Comparison of ENCODE assay signal across 8 cellular contexts in genomic region chr10:50534748-50535376, GRCh38.
DNase-seq lines count a peak whose midpoint lies in the region; FAIRE-seq and TF ChIP-seq lines count a peak whose summit lies in the region.
"Not testable (repeated sequence)": the region's sequence is repeated elsewhere in the genome, so short reads cannot be mapped to it uniquely, and the experiment has no call there.

No MANE protein-coding gene starts in this region.

- not testable (repeated sequence) for H3K36me3 Mint-ChIP-seq in activated CD4-positive, alpha-beta memory T cell treated with anti-CD3 and anti-CD28 coated beads for 36 hours

- not testable (repeated sequence) for H2AFZ ChIP-seq in mammary epithelial cell (ENCODE audit: low read depth, low read length)

- POLR2A ChIA-PET in activated CD4-positive, alpha-beta memory T cell treated with anti-CD3 and anti-CD28 coated beads for 36 hours (lab: Charles Lee) = interaction anchor here (1.1 to 1.5 kb wide), 4 partner anchors 22 to 102 kb away, joined by 3 to 9 read pairs (median 5); no protein-coding TSS in a partner anchor

- not testable (repeated sequence) for H3K27ac Mint-ChIP-seq in activated CD4-positive, alpha-beta memory T cell treated with anti-CD3 and anti-CD28 coated beads for 36 hours

- H3K9me3 ChIP-seq in mammary epithelial cell (replicated peaks; ENCODE audit: insufficient read depth, low read length) = not testable (repeated sequence)

- peak; percentile 81 for FAIRE-seq in H54 (lab: Jason Lieb, UNC)
- FAIRE-seq in RCC 7860 (lab: Jason Lieb, UNC) = not testable (repeated sequence)

- not testable (repeated sequence) for H3K4me1 ChIP-seq in mammary epithelial cell (ENCODE audit: insufficient read depth, low read length)

- not testable (repeated sequence) for H4K20me1 ChIP-seq in mammary epithelial cell (ENCODE audit: insufficient read depth, low read length)

- intact Hi-C loops in activated CD4-positive, alpha-beta memory T cell treated with anti-CD3 and anti-CD28 coated beads for 36 hours (cut with micrococcal nuclease); mammary epithelial cell (cut with micrococcal nuclease): not testable (repeated sequence)

- DNase-seq in AG09319 (ENCODE audit: extremely low read depth, low read depth) (peak; percentile 20), H54 (ENCODE audit: insufficient read length, low spot score) (peak; percentile 29), RCC 7860 (ENCODE audit: low spot score) (peak; percentile 75), mammary epithelial cell (peak; percentile 78), fibroblast of gingiva (ENCODE audit: low read depth) (peak; percentile 67), kidney glomerular epithelial cell (lab: John Stamatoyannopoulos, UW) (peak; percentile 34)
- peak; percentile 24 for DNase-seq in activated CD4-positive, alpha-beta memory T cell treated with anti-CD3 and anti-CD28 coated beads for 36 hours
- peak; percentile 35 for DNase-seq in stimulated activated CD4-positive, alpha-beta T cell treated with anti-CD3 and anti-CD28 coated beads, Interleukin-1b, Interleukin-23, amount 100 ng/mL, for 48 hours

- not testable (repeated sequence) for H3K4me2 ChIP-seq in mammary epithelial cell (ENCODE audit: insufficient read depth, low read depth, low read length)

- H3K4me3 Mint-ChIP-seq in activated CD4-positive, alpha-beta memory T cell treated with anti-CD3 and anti-CD28 coated beads for 36 hours = not testable (repeated sequence)

- H3K27me3 Mint-ChIP-seq in activated CD4-positive, alpha-beta memory T cell treated with anti-CD3 and anti-CD28 coated beads for 36 hours = not testable (repeated sequence)

- in situ Hi-C loops in mammary epithelial cell (cut with MboI; ENCODE audit: low sequenced_read_pairs in 2 of 2) = not testable (repeated sequence)

- H3K79me2 ChIP-seq in mammary epithelial cell (ENCODE audit: insufficient read depth, low read length) = not testable (repeated sequence)

- peak overlapping the region; percentile 51 for H3K27ac ChIP-seq in mammary epithelial cell (ENCODE audit: insufficient read depth, low read depth, low read length)

- CTCF ChIA-PET in activated CD4-positive, alpha-beta memory T cell treated with anti-CD3 and anti-CD28 coated beads for 36 hours (lab: Charles Lee) = interaction anchor here (0.6 kb wide), 1 partner anchor 117 kb away, joined by 3 read pairs; no protein-coding TSS in a partner anchor
- CTCF ChIA-PET in mammary epithelial cell (lab: Charles Lee; ENCODE audit: low non-redundant PET) = not testable (repeated sequence)

- not testable (repeated sequence) for TF ChIP-seq POLR2A in H54 (IDR thresholded peaks at IDR 0.05; ENCODE audit: low read depth, low read length)

- H3K27me3 ChIP-seq in mammary epithelial cell (ENCODE audit: insufficient read depth, low read length) = not testable (repeated sequence)

- not testable (repeated sequence) for H3K36me3 ChIP-seq in mammary epithelial cell (ENCODE audit: insufficient read depth, low read length)

- peaks cover 41% of the 10 kb centered on the region for H3K4me1 Mint-ChIP-seq in activated CD4-positive, alpha-beta memory T cell treated with anti-CD3 and anti-CD28 coated beads for 36 hours (ENCODE audit: low read depth)

- H3K9ac ChIP-seq in mammary epithelial cell (ENCODE audit: insufficient read depth, low read length) = not testable (repeated sequence)

- dilution Hi-C loops in mammary epithelial cell (cut with HindIII; ENCODE audit: low sequenced_read_pairs) = not testable (repeated sequence)

- not testable (repeated sequence) for H3K9me3 Mint-ChIP-seq in activated CD4-positive, alpha-beta memory T cell treated with anti-CD3 and anti-CD28 coated beads for 36 hours

- not testable (repeated sequence) for H3K4me3 ChIP-seq in mammary epithelial cell (replicated peaks in 1 of 3; ENCODE audit: insufficient read depth in 1 of 3, low read depth in 2 of 3, low read length in 3 of 3)

- not testable (repeated sequence) for BruUV-seq in mammary epithelial cell (replicated peaks; lab: Mats Ljungman, UMichigan)

- not testable (repeated sequence) for TF ChIP-seq CTCF in AG09319 (IDR thresholded peaks at IDR 0.05; ENCODE audit: low read depth, low read length); mammary epithelial cell (conservative IDR thresholded peaks at IDR 0.05 in 1 of 2, IDR thresholded peaks at IDR 0.05 in 1 of 2; ENCODE audit: extremely low read depth in 1 of 2, insufficient read depth in 1 of 2, low read depth in 1 of 2, low read length in 2 of 2)

- WGBS in mammary epithelial cell (ENCODE audit: low coverage, missing lambda C conversion rate) = 44% methylated on average over 5 of the region's 5 CpGs

Comparison
In these comparisons a context has a peak if more than half of its experiments do, and no peak if none do; other contexts are left out.
1. DNase-seq: peak in every context shown above with its lines; median percentile 78 in mammary epithelial cell; 75 in RCC 7860; 67 in fibroblast of gingiva; 35 in stimulated activated CD4-positive, alpha-beta T cell treated with anti-CD3 and anti-CD28 coated beads, Interleukin-1b, Interleukin-23, amount 100 ng/mL, for 48 hours; 34 in kidney glomerular epithelial cell; 29 in H54; 24 in activated CD4-positive, alpha-beta memory T cell treated with anti-CD3 and anti-CD28 coated beads for 36 hours; 20 in AG09319.